In genomic region chr4:82513382-82513781, GRCh38 we compare ENCODE assay signal across 24 cellular contexts. TPM values are rescaled to one million over a fixed set of nuclear protein-coding genes. Genes with fewer than 3 reads are reported as not detected.
DNase-seq lines count a peak whose midpoint lies in the region; ATAC-seq, FAIRE-seq and TF ChIP-seq lines count a peak whose summit lies in the region.
"Had no signal": no experiment of that assay in that cellular context is flagged by ENCODE, and none has a peak within 500 bp of the region (broad histone marks: within the 10 kb centered on the region; RNA-seq: fewer than 3 reads in every experiment).

No MANE protein-coding gene starts in this region.

- ATAC-seq in HepG2 (no peak), right lobe of liver (peak; percentile 48 to 63 (median 56)), foreskin keratinocyte (no peak)
- ATAC-seq: A549 had no signal

- CTCF ChIA-PET in HepG2 (lab: Yijun Ruan, JAX; ENCODE audit: low intra/inter-chr PET ratio, low total read pairs), result no interaction called here

- TF ChIP-seq POLR2A in HepG2 (IDR thresholded peaks at IDR 0.05; ENCODE audit: insufficient read depth in 1 of 2, low read depth in 2 of 2, low read length in 2 of 2), result no peak
- TF ChIP-seq POLR2A in right lobe of liver (IDR thresholded peaks at IDR 0.05), result no peak

- TF ChIP-seq EP300 in HepG2 (IDR thresholded peaks at IDR 0.05; ENCODE audit: low read depth in 2 of 2, low read length in 2 of 2) (no peak), HepG2 (CRISPR knock-in tag; IDR thresholded peaks at IDR 0.05; ENCODE audit: borderline replicate concordance) (no peak)

- FAIRE-seq in HepG2 (lab: Jason Lieb, UNC), result no peak
- FAIRE-seq: A549, G401.6, GM12892, H54 had no signal

- H3K9me3 ChIP-seq in liver (ENCODE audit: control insufficient read depth in 4 of 4, low read length in 3 of 4), result no peaks in the 10 kb centered on the region
- no peaks in the 10 kb centered on the region for H3K9me3 ChIP-seq in HepG2 (ENCODE audit: low read length)
- H3K9me3 ChIP-seq in right lobe of liver, result no peaks in the 10 kb centered on the region
- H3K9me3 ChIP-seq: A549; BE2C; BLaER1 treated with 17β-estradiol and CSF1 and Interleukin-3, amounts not matched to agents 10 nM and 100 nM; HAP-1 had no signal

- TF ChIP-seq CTCF in liver (IDR thresholded peaks at IDR 0.05; ENCODE audit: low read depth, low read length, missing input control), result no peak
- no peak for TF ChIP-seq CTCF in HepG2 (CRISPR knock-in tag; IDR thresholded peaks at IDR 0.05)
- TF ChIP-seq CTCF in right lobe of liver (IDR thresholded peaks at IDR 0.05), result no peak
- no peak for TF ChIP-seq CTCF in foreskin keratinocyte (conservative IDR thresholded peaks at IDR 0.05)

- H3K4me3 ChIP-seq in liver (ENCODE audit: low read depth in 1 of 3, low read length in 3 of 3) (no peak overlapping the region), HepG2 (replicated peaks in 1 of 3; ENCODE audit: insufficient read depth in 1 of 3, low read depth in 2 of 3, low read length in 3 of 3) (no peak overlapping the region), right lobe of liver (no peak overlapping the region)
- H3K4me3 ChIP-seq: A549; BLaER1 treated with 17β-estradiol and CSF1 and Interleukin-3, amounts not matched to agents 10 nM and 100 nM; HAP-1 had no signal

- H3K27me3 ChIP-seq in liver (ENCODE audit: control insufficient read depth in 4 of 4, insufficient read depth in 4 of 4, low read length in 3 of 4) (no peaks in the 10 kb centered on the region), HepG2 (ENCODE audit: control insufficient read depth in 1 of 2, insufficient read depth in 2 of 2, low read length in 2 of 2) (no peaks in the 10 kb centered on the region; a peak in 1 of 5 replicates), right lobe of liver (no peaks in the 10 kb centered on the region), foreskin keratinocyte (peaks cover 14% of the 10 kb centered on the region)
- H3K27me3 ChIP-seq: BE2C; BLaER1 treated with 17β-estradiol and CSF1 and Interleukin-3, amounts not matched to agents 10 nM and 100 nM had no signal

- H2AFZ ChIP-seq in HepG2 (ENCODE audit: low read length), result no peak overlapping the region

- H3K36me3 ChIP-seq in liver (ENCODE audit: control insufficient read depth in 4 of 4, insufficient read depth in 3 of 4, low read depth in 1 of 4, low read length in 3 of 4) (no peaks in the 10 kb centered on the region), HepG2 (replicated peaks in 1 of 2; ENCODE audit: control insufficient read depth in 1 of 2, insufficient read depth in 2 of 2, low read length in 2 of 2) (no peaks in the 10 kb centered on the region), right lobe of liver (no peaks in the 10 kb centered on the region)
- H3K36me3 ChIP-seq: BE2C; BLaER1 treated with 17β-estradiol and CSF1 and Interleukin-3, amounts not matched to agents 10 nM and 100 nM; HAP-1 had no signal

- H4K20me1 ChIP-seq in HepG2 (ENCODE audit: insufficient read depth, low read length), result no peaks in the 10 kb centered on the region
- H4K20me1 ChIP-seq: BLaER1 treated with 17β-estradiol and CSF1 and Interleukin-3, amounts not matched to agents 10 nM and 100 nM had no signal

- H3K4me2 ChIP-seq in HepG2 (ENCODE audit: low read depth, low read length), result no peak overlapping the region
- H3K4me2 ChIP-seq: A549; BLaER1 treated with 17β-estradiol and CSF1 and Interleukin-3, amounts not matched to agents 10 nM and 100 nM had no signal

- in situ Hi-C loops in HepG2 (cut with HindIII; ENCODE audit: extremely low pct_ligation_motif_present, low pct_unique_long_range_greater_than_20kb), result no loop called here

- no TSS peak for BruUV-seq in HepG2 (replicated peaks; lab: Mats Ljungman, UMichigan)

- H3K9ac ChIP-seq in liver (ENCODE audit: low read depth in 1 of 2, low read length in 2 of 2) (no peak overlapping the region), HepG2 (ENCODE audit: insufficient read depth, low read depth, low read length) (no peak overlapping the region)
- H3K9ac ChIP-seq: BLaER1 treated with 17β-estradiol and CSF1 and Interleukin-3, amounts not matched to agents 10 nM and 100 nM had no signal

- intact Hi-C loops in HepG2 (cut with micrococcal nuclease; ENCODE audit: unreplicated experiment), result no loop called here
- intact Hi-C loops in right lobe of liver (cut with DNase I), result no loop called here

- DNase-seq in HepG2 (ENCODE audit: low spot score), result no peak
- DNase-seq in right lobe of liver, result no peak
- DNase-seq in substantia nigra (lab: John Stamatoyannopoulos, UW), result no peak
- no peak for DNase-seq in NCI-H1417 treated with DMSO at 0.1 percent for 48 hours (lab: John Stamatoyannopoulos, UW)
- DNase-seq in foreskin keratinocyte, result no peak
- DNase-seq: 8988T; ACHN; AML-193; BE2C; Calu3; CD4-positive, alpha-beta T cell; COR-L47; DMS53; DND-41; GOT3; HFFc6 had no signal

- TF ChIP-seq RAD21 in liver (IDR thresholded peaks at IDR 0.05), result no peak
- TF ChIP-seq RAD21 in HepG2 (CRISPR knock-in tag; IDR thresholded peaks at IDR 0.05), result no peak

- WGBS in liver, result 50% methylated on average over 2 of the region's 2 CpGs
- 51% methylated on average over 2 of the region's 2 CpGs for WGBS in HepG2 (ENCODE audit: low lambda C conversion rate)
- 58% methylated on average over 2 of the region's 2 CpGs for WGBS in right lobe of liver (ENCODE audit: insufficient coverage, low coverage, low lambda C conversion rate, missing lambda C conversion rate)

- POLR2A ChIA-PET in HepG2 (lab: Yijun Ruan, JAX), result no interaction called here

- H3K27ac ChIP-seq in liver (ENCODE audit: low read depth in 1 of 2, low read length in 2 of 2) (no peak overlapping the region), HepG2 (ENCODE audit: extremely low read length, insufficient read depth, low read length) (no peak overlapping the region), right lobe of liver (peak overlapping the region in 2 of 3 donors; percentile 21 to 45), substantia nigra (ENCODE audit: low read depth, low read length, poor library complexity, severe bottlenecking) (peak overlapping the region; percentile 97), foreskin keratinocyte (no peak overlapping the region)
- H3K27ac ChIP-seq: A549; BLaER1 treated with 17β-estradiol and CSF1 and Interleukin-3, amounts not matched to agents 10 nM and 100 nM had no signal

- no peaks in the 10 kb centered on the region for H3K79me2 ChIP-seq in HepG2 (ENCODE audit: insufficient read depth, low read length)

- H3K4me1 ChIP-seq in liver (ENCODE audit: control insufficient read depth in 4 of 4, insufficient read depth in 4 of 4, low read length in 3 of 4) (peaks cover 2 to 24% (median 12%) of the 10 kb centered on the region in 4 donors), HepG2 (ENCODE audit: insufficient read depth, low read length) (no peaks in the 10 kb centered on the region), right lobe of liver (peaks cover 0 to 21% (median 2%) of the 10 kb centered on the region in 4 donors), foreskin keratinocyte (no peaks in the 10 kb centered on the region)
- H3K4me1 ChIP-seq: A549, BE2C, HAP-1 had no signal

TF ChIP-seq in liver, 16 proteins besides CTCF, POLR2A, EP300 and RAD21:
- TF ChIP-seq YY1 (IDR thresholded peaks at IDR 0.05) (peak; percentile 33), HNF4A (conservative IDR thresholded peaks at IDR 0.05) (peak in 1 of 2 donors; percentile 21), SP1 (IDR thresholded peaks at IDR 0.05) (no peak), RXRA (IDR thresholded peaks at IDR 0.05) (peak; percentile 18 to 59), HNF4G (IDR thresholded peaks at IDR 0.05) (no peak)

TF ChIP-seq in HepG2, 621 proteins besides CTCF, POLR2A, EP300 and RAD21 (continues in another document):
- no peak for TF ChIP-seq ZC3H4 (CRISPR knock-in tag; IDR thresholded peaks at IDR 0.05; ENCODE audit: borderline replicate concordance)
- no peak for TF ChIP-seq CREM (IDR thresholded peaks at IDR 0.05)
- TF ChIP-seq CREM (CRISPR knock-in tag; IDR thresholded peaks at IDR 0.05), result no peak
- TF ChIP-seq NR3C1 (CRISPR knock-in tag; IDR thresholded peaks at IDR 0.05), result no peak

RNA-seq across cellular contexts. Expression of gene TMEM150C, which starts 48.4 kb away (rescaled TPM):
- total RNA-seq in liver (1 to 10 TPM; 4.8 to 8.7 TPM), HepG2 (2016; rRNA removed; fragmentation: Illumina TruSeq; extraction: Trizol) (0.11 and 0.42 TPM in 2 replicates), right lobe of liver (10 to 100 TPM in 1 of 6 experiments, 1 to 10 TPM in 5; 3.5 to 11.8 (median 6.8) TPM), foreskin keratinocyte (0.14 TPM in 2 replicates)
- polyA plus RNA-seq in liver (1 to 10 TPM; 4.9 to 5.6 TPM), HepG2 (2011; rRNA removed) (0.24 and 0.33 TPM in 2 replicates), foreskin keratinocyte (0.04 and 0.07 TPM in 2 replicates)
- not detected in 2 replicates for total RNA-seq in HepG2 (2016; cell fraction: cytosol; rRNA removed; fragmentation: Illumina TruSeq; extraction: Trizol; ENCODE audit: low read depth)
- 0.19 and 0.32 TPM in 2 replicates for total RNA-seq in HepG2 (2016; cell fraction: insoluble cytoplasmic fraction; rRNA removed; fragmentation: Illumina TruSeq; extraction: Trizol)
- total RNA-seq in HepG2 (2016; cell fraction: membrane; rRNA removed; fragmentation: Illumina TruSeq; extraction: Trizol), result 0.12 and 0.14 TPM in 2 replicates
- 0.47 and 0.84 TPM in 2 replicates for total RNA-seq in HepG2 (2016; cell fraction: nucleus; rRNA removed; fragmentation: Illumina TruSeq; extraction: Trizol)
- 0.21 and 0.37 TPM in 2 replicates for polyA plus RNA-seq in HepG2 (2011; cell fraction: cytosol; rRNA removed)
- polyA plus RNA-seq in HepG2 (2011; cell fraction: nucleus; rRNA removed), result 0.05 and 0.16 TPM in 2 replicates
- polyA plus RNA-seq in HepG2 (2012), result 0.20 and 0.62 TPM in 2 replicates
- polyA plus RNA-seq in HepG2 (2016; cell fraction: cytosol; fragmentation: Illumina TruSeq; extraction: Trizol; ENCODE audit: low read depth), result 0.02 and 0.05 TPM in 2 replicates
- polyA plus RNA-seq in HepG2 (2016; cell fraction: insoluble cytoplasmic fraction; fragmentation: Illumina TruSeq; extraction: Trizol; ENCODE audit: low read depth), result 0.15 and 0.23 TPM in 2 replicates
- polyA plus RNA-seq in HepG2 (2016; cell fraction: membrane; fragmentation: Illumina TruSeq; extraction: Trizol; ENCODE audit: low read depth), result 0.05 TPM in 1 of 2 replicates, not detected in the other
- 0.36 and 0.57 TPM in 2 replicates for polyA plus RNA-seq in HepG2 (2016; cell fraction: nucleus; fragmentation: Illumina TruSeq; extraction: Trizol; ENCODE audit: insufficient read depth, low read depth)
- 0.28 TPM in 1 of 2 replicates, not detected in the other for polyA minus RNA-seq in HepG2 (2011; rRNA and poly(A)+ RNA removed; ENCODE audit: low replicate concordance)
- 0.26 TPM in 1 of 2 replicates, not detected in the other for polyA minus RNA-seq in HepG2 (2011; cell fraction: cytosol; rRNA and poly(A)+ RNA removed)
- polyA minus RNA-seq in HepG2 (2011; cell fraction: nucleus; rRNA and poly(A)+ RNA removed), result 0.13 and 0.37 TPM in 2 replicates
- total RNA-seq: CD4-positive, alpha-beta T cell; HFFc6 had no signal
- polyA plus RNA-seq: CD14-positive monocyte had no signal

Comparison
In these comparisons a context has a peak if more than half of its experiments do, and no peak if none do; other contexts are left out.
1. H3K27ac ChIP-seq: peak in right lobe of liver (2 of 3) and substantia nigra (single experiment); none in liver (0 of 2), HepG2 (single experiment) and foreskin keratinocyte (single experiment).
2. ATAC-seq: peak in right lobe of liver (4 of 4); none in HepG2 (single experiment) and foreskin keratinocyte (single experiment).